15 cellular contexts compared by ENCODE assay signal in genomic region chr2:149767516-149767974, GRCh38.
DNase-seq lines count a peak whose midpoint lies in the region; ATAC-seq, FAIRE-seq and TF ChIP-seq lines count a peak whose summit lies in the region.
"Had no signal": no experiment of that assay in that cellular context is flagged by ENCODE, and none has a peak within 500 bp of the region (broad histone marks: within the 10 kb centered on the region; RNA-seq: fewer than 3 reads in every experiment).

No MANE protein-coding gene starts in this region.

- peak overlapping the region; percentile 57 for H2AFZ ChIP-seq in keratinocyte (ENCODE audit: control insufficient read depth, low read length)

- H3K4me3 ChIP-seq in keratinocyte (ENCODE audit: control insufficient read depth in 2 of 3, extremely low read depth in 1 of 3, insufficient read depth in 2 of 3, low read depth in 1 of 3, low read length in 3 of 3), result peak overlapping the region in 1 of 3 experiments; percentile 30
- H3K4me3 ChIP-seq in suprapubic skin, result no peak overlapping the region
- no peak overlapping the region for H3K4me3 ChIP-seq in Peyer's patch
- H3K4me3 ChIP-seq: tibial nerve had no signal

- H3K27ac ChIP-seq in keratinocyte (ENCODE audit: control insufficient read depth, insufficient read depth, low read length) (peak overlapping the region; percentile 37), suprapubic skin (peak overlapping the region; percentile 30), Peyer's patch (no peak overlapping the region)
- H3K27ac ChIP-seq: 22Rv1 had no signal

- TF ChIP-seq EP300 in suprapubic skin (IDR thresholded peaks at IDR 0.05), result no peak

- H3K36me3 ChIP-seq in keratinocyte (ENCODE audit: control insufficient read depth in 2 of 2, extremely low read depth in 1 of 2, insufficient read depth in 2 of 2, low read length in 2 of 2) (no peaks in the 10 kb centered on the region), suprapubic skin (no peaks in the 10 kb centered on the region), Peyer's patch (no peaks in the 10 kb centered on the region)
- H3K36me3 ChIP-seq: tibial nerve had no signal

- H3K9me3 ChIP-seq in keratinocyte (ENCODE audit: control insufficient read depth, low read depth, low read length) (no peaks in the 10 kb centered on the region), suprapubic skin (no peaks in the 10 kb centered on the region), Peyer's patch (no peaks in the 10 kb centered on the region)
- H3K9me3 ChIP-seq: tibial nerve had no signal

- H3K9ac ChIP-seq in keratinocyte (ENCODE audit: control insufficient read depth, extremely low read depth, insufficient read depth, low read length), result peak overlapping the region; percentile 43

- no peaks in the 10 kb centered on the region for H4K20me1 ChIP-seq in keratinocyte (ENCODE audit: control insufficient read depth, extremely low read depth, insufficient read depth, low read length)

- peaks cover 14% of the 10 kb centered on the region for H3K4me1 ChIP-seq in keratinocyte (ENCODE audit: control insufficient read depth, extremely low read depth, insufficient read depth, low read length)
- peaks cover 26% of the 10 kb centered on the region for H3K4me1 ChIP-seq in suprapubic skin
- H3K4me1 ChIP-seq in Peyer's patch, result no peaks in the 10 kb centered on the region

- peak overlapping the region; percentile 63 for H3K4me2 ChIP-seq in keratinocyte (ENCODE audit: control insufficient read depth, extremely low read depth, insufficient read depth, low read depth, low read length)

- ATAC-seq in GM18517 (IDR thresholded peaks at IDR 0.05; ENCODE audit: unreplicated experiment) (no peak), esophagus mucosa (no peak)
- ATAC-seq: T-cell had no signal

- WGBS in suprapubic skin, result 25% methylated on average over 3 of the region's 3 CpGs

- H3K27me3 ChIP-seq in keratinocyte (ENCODE audit: control insufficient read depth, extremely low read depth, insufficient read depth, low read length) (no peaks in the 10 kb centered on the region), suprapubic skin (no peaks in the 10 kb centered on the region), Peyer's patch (no peaks in the 10 kb centered on the region)
- H3K27me3 ChIP-seq: tibial nerve had no signal

- H3K9me1 ChIP-seq in keratinocyte (ENCODE audit: control insufficient read depth, extremely low read depth, insufficient read depth, low read length), result no peaks in the 10 kb centered on the region

- dilution Hi-C loops in keratinocyte (cut with MboI; ENCODE audit: extremely low pct_ligation_motif_present, low sequenced_read_pairs), result no loop called here

- no peak for TF ChIP-seq CTCF in keratinocyte (optimal IDR thresholded peaks at IDR 0.05 in 1 of 3, IDR thresholded peaks at IDR 0.05 in 1 of 3, conservative IDR thresholded peaks at IDR 0.05 in 1 of 3; ENCODE audit: extremely low read depth in 1 of 3, insufficient read depth in 2 of 3, low read length in 3 of 3)
- TF ChIP-seq CTCF in suprapubic skin (IDR thresholded peaks at IDR 0.05), result no peak
- no peak for TF ChIP-seq CTCF in Peyer's patch (IDR thresholded peaks at IDR 0.05)

- no peaks in the 10 kb centered on the region for H3K79me2 ChIP-seq in keratinocyte (ENCODE audit: control insufficient read depth, insufficient read depth, low read length)

- FAIRE-seq in keratinocyte (lab: Jason Lieb, UNC), result peak; percentile 71

- DNase-seq in DMS79 treated with DMSO at 0.1 percent for 48 hours (lab: John Stamatoyannopoulos, UW) (peak; percentile 52), DMS79 (lab: John Stamatoyannopoulos, UW) (no peak), amniotic epithelial cell (ENCODE audit: low read depth) (peak; percentile 56), keratinocyte (ENCODE audit: low read depth, low spot score) (no peak), suprapubic skin (ENCODE audit: low spot score in 2 of 2) (no peak), Peyer's patch (no peak)
- DNase-seq: activated CD4-positive, alpha-beta memory T cell treated with anti-CD3 and anti-CD28 coated beads, Interleukin-2, amount 10 ng/mL, durations not matched to agents 7 days and 5 days; activated naive CD8-positive, alpha-beta T cell treated with anti-CD3 and anti-CD28 coated beads, Interleukin-2, amount 10 ng/mL, durations not matched to agents 7 days and 5 days; NCI-H2081 treated with DMSO at 0.1 percent for 48 hours; stimulated activated CD4-positive, alpha-beta T cell treated with anti-CD3 and anti-CD28 coated beads, Interleukin-2, amount 100 ng/mL, for 24 hours; T-cell had no signal

- TF ChIP-seq POLR2A in suprapubic skin (IDR thresholded peaks at IDR 0.05) (no peak), Peyer's patch (IDR thresholded peaks at IDR 0.05) (no peak)

Comparison
In these comparisons a context has a peak if more than half of its experiments do, and no peak if none do; other contexts are left out.
1. DNase-seq: peak in DMS79 treated with DMSO at 0.1 percent for 48 hours (single experiment) and amniotic epithelial cell (single experiment); none in DMS79 (single experiment), keratinocyte (single experiment), suprapubic skin (0 of 2) and Peyer's patch (0 of 3).
2. H3K27ac ChIP-seq: peak in keratinocyte (single experiment) and suprapubic skin (single experiment); none in Peyer's patch (0 of 4).